Comparison of ENCODE assay signal across 8 cellular contexts in the genomic region with DNA sequence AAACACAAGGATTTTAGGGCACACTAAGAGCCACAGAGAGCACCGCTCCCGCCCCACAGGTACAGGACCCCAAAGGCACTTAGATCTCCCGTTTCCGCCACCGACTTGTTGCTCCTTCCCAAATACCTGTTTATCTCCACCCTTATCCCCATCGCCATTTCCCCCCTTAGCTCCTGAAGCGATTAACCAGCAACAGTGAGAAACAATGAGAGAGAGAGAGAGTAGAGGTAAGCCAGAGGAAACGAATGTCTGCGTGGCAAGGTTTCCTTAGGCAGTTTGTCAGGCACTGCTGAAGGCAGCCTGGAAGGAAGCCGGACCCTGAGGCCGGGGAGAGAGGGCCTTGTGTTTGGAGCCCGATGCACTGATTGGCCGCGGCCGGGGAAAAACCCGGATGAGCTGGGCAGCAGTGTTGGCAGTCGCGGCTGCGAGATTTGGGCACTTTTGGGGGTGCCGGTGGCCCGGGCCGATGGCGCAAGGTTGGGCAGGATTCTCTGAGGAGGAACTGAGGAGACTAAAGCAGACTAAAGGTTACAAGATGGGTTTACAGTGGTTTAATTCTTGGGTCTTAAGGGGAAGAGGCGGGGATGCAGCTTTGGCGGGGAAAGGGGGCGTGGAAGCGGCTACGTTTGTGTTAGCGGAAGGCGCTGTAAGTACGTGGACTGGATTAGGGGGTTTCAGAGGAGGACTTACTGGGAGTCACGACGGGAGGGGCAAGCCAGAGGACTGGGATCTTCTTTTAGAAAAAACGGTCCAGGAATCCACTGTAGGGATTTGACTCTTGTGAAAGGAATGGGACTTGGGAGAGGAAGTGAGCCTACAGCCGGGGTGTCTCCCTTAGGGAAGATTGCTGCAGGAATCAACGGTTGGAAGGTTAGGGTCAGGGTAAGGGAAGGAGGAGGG. TPM values are rescaled to one million over a fixed set of nuclear protein-coding genes. Genes with fewer than 3 reads are reported as not detected.
A peak's percentile ranks its signal among the peaks of the same experiment; 100 is the strongest.
DNase-seq lines count a peak whose midpoint lies in the region; TF ChIP-seq lines count a peak whose summit lies in the region.

A gene with protein sequence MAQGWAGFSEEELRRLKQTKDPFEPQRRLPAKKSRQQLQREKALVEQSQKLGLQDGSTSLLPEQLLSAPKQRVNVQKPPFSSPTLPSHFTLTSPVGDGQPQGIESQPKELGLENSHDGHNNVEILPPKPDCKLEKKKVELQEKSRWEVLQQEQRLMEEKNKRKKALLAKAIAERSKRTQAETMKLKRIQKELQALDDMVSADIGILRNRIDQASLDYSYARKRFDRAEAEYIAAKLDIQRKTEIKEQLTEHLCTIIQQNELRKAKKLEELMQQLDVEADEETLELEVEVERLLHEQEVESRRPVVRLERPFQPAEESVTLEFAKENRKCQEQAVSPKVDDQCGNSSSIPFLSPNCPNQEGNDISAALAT (plus strand): TSS at position 409 of the 900 bp plus-strand sequence. CDS start 58 bp downstream, at position 467.

- H3K27ac Mint-ChIP-seq in glutamatergic neuron (ENCODE audit: unreplicated experiment): no peak within 1 kb of the TSS

- DNase-seq in GM04504 (ENCODE audit: low read depth) (peak; percentile 88), HFF-Myc (ENCODE audit: extremely low read depth, low read depth) (peak; percentile 76), NAMALWA (ENCODE audit: low spot score) (peak; percentile 97), SK-N-MC (ENCODE audit: low read depth, low spot score) (peak; percentile 61), glutamatergic neuron (peak; percentile 92), osteoblast (ENCODE audit: insufficient read length, low spot score, missing footprints) (peak; percentile 85), testis (peak; percentile 97)
- peak; percentile 87 for DNase-seq in activated naive CD4-positive, alpha-beta T cell treated with anti-CD3 and anti-CD28 coated beads, Interleukin-2, amount 50 U/mL, for 16 hours

- no peak within 1 kb of the TSS for H3K4me3 Mint-ChIP-seq in glutamatergic neuron (ENCODE audit: unreplicated experiment)

- no peaks in the 10 kb centered on the region for H3K4me1 Mint-ChIP-seq in glutamatergic neuron (ENCODE audit: low read depth, unreplicated experiment)

- H3K27me3 ChIP-seq in osteoblast (ENCODE audit: insufficient read depth, low read length) (no peaks in the 10 kb centered on the region), testis (no peaks in the 10 kb centered on the region)

- H3K9me3 Mint-ChIP-seq in glutamatergic neuron (ENCODE audit: unreplicated experiment): no peaks in the 10 kb centered on the region

- intact Hi-C loops in testis (cut with DNase I; ENCODE audit: low total_unique reads): no loop called here

- H3K27ac ChIP-seq in SK-N-MC (peak within 1 kb of the TSS; percentile 92), osteoblast (ENCODE audit: low read depth, low read length) (peak within 1 kb of the TSS; percentile 99), testis (peak within 1 kb of the TSS; percentile 93 to 96)

- peak within 1 kb of the TSS; percentile 84 for H2AFZ ChIP-seq in osteoblast (ENCODE audit: low read length)

- peaks cover 52% of the 10 kb centered on the region for H3K79me2 ChIP-seq in osteoblast (ENCODE audit: insufficient read depth, low read length)

- H3K9ac ChIP-seq in SK-N-MC (ENCODE audit: insufficient read length): peak within 1 kb of the TSS; percentile 99

- H3K4me3 ChIP-seq in HFF-Myc (replicated peaks; ENCODE audit: low read depth, low read length) (peak within 1 kb of the TSS; percentile 63), SK-N-MC (peak within 1 kb of the TSS; percentile 99), osteoblast (ENCODE audit: insufficient read depth, low read length) (peak within 1 kb of the TSS; percentile 81), testis (peak within 1 kb of the TSS; percentile 78 to 93)

- no peaks in the 10 kb centered on the region for H3K36me3 Mint-ChIP-seq in glutamatergic neuron (ENCODE audit: unreplicated experiment)

- peaks cover 15% of the 10 kb centered on the region for H3K36me3 ChIP-seq in SK-N-MC (ENCODE audit: insufficient read depth, low read length)
- no peaks in the 10 kb centered on the region for H3K36me3 ChIP-seq in osteoblast (ENCODE audit: insufficient read depth, low read length)
- no peaks in the 10 kb centered on the region for H3K36me3 ChIP-seq in testis (ENCODE audit: low read depth, missing control alignments)

- no peaks in the 10 kb centered on the region for H4K20me1 ChIP-seq in osteoblast (ENCODE audit: insufficient read depth, low read length)

- TF ChIP-seq CTCF in HFF-Myc (IDR thresholded peaks at IDR 0.05; ENCODE audit: low read depth, low read length, missing control alignments) (no peak), glutamatergic neuron (IDR thresholded peaks at IDR 0.05; ENCODE audit: partially characterized antibody, unreplicated experiment) (no peak), osteoblast (IDR thresholded peaks at IDR 0.05; ENCODE audit: extremely low read depth, low read depth, low read length) (no peak), testis (IDR thresholded peaks at IDR 0.05) (peak in 1 of 3 experiments; percentile 17)

- peaks cover 19% of the 10 kb centered on the region for H3K4me1 ChIP-seq in osteoblast (ENCODE audit: insufficient read depth, low read length)
- H3K4me1 ChIP-seq in testis: peaks cover 10% of the 10 kb centered on the region

- peak within 1 kb of the TSS; percentile 88 for H3K4me2 ChIP-seq in osteoblast (ENCODE audit: insufficient read depth, low read length)

- H3K9me3 ChIP-seq in SK-N-MC (ENCODE audit: low read depth, low read length): peaks cover 2% of the 10 kb centered on the region; the same call in 1 of the 2 replicates
- H3K9me3 ChIP-seq in osteoblast (ENCODE audit: low read depth, low read length): no peaks in the 10 kb centered on the region
- H3K9me3 ChIP-seq in testis: no peaks in the 10 kb centered on the region

- WGBS in testis, 2 donors: 0 to 1% methylated on average over 36 of the region's 36 CpGs

- no peak for TF ChIP-seq POLR2A in testis (IDR thresholded peaks at IDR 0.05)

- H3K27me3 Mint-ChIP-seq in glutamatergic neuron (ENCODE audit: unreplicated experiment): no peaks in the 10 kb centered on the region

RNA-seq across cellular contexts. Expression of the gene that starts here (rescaled TPM):
- 9.1 TPM for total RNA-seq in glutamatergic neuron (ENCODE audit: unreplicated experiment)
- total RNA-seq in osteoblast: 16.3 and 16.5 TPM in 2 replicates
- total RNA-seq in testis: 10 to 100 TPM; 23.5 to 41.6 TPM
- polyA plus RNA-seq in testis (ENCODE audit: insufficient read depth, low read depth, low replicate concordance): 16.7 TPM

Comparison
In these comparisons a context has a peak if more than half of its experiments do, and no peak if none do; other contexts are left out.
1. Peak in every context shown above with its lines: DNase-seq, H3K4me3 ChIP-seq and H3K27ac ChIP-seq.